Comparison of ENCODE assay signal across 1 cellular context in genomic region chr12:8930655-8931323, GRCh38. TPM values are rescaled to one million over a fixed set of nuclear protein-coding genes. Genes with fewer than 3 reads are reported as not detected.
"Had no signal": no experiment of that assay in that cellular context is flagged by ENCODE, and none has a peak within 500 bp of the region (broad histone marks: within the 10 kb centered on the region; RNA-seq: fewer than 3 reads in every experiment).

No MANE protein-coding gene starts in this region.

RNA-seq across cellular contexts. Expression of gene KLRG1, which starts 58.6 kb away (rescaled TPM):
- total RNA-seq: M059J had no signal
